In genomic region chr16:69311115-69311532, GRCh38 we compare ENCODE assay signal across 1 cellular context.
TF ChIP-seq lines count a peak whose summit lies in the region.

VPS4A (plus strand) TSS chr16:69311350; CDS start chr16:69311512, 162 bp downstream.

TF ChIP-seq in K562, 482 proteins besides CTCF, POLR2A, EP300 and RAD21 (continued from another document):
- peak; percentile 42; the same call in 1 of the 2 replicates for TF ChIP-seq ZNF592 (IDR thresholded peaks at IDR 0.05)
